In the genomic region with DNA sequence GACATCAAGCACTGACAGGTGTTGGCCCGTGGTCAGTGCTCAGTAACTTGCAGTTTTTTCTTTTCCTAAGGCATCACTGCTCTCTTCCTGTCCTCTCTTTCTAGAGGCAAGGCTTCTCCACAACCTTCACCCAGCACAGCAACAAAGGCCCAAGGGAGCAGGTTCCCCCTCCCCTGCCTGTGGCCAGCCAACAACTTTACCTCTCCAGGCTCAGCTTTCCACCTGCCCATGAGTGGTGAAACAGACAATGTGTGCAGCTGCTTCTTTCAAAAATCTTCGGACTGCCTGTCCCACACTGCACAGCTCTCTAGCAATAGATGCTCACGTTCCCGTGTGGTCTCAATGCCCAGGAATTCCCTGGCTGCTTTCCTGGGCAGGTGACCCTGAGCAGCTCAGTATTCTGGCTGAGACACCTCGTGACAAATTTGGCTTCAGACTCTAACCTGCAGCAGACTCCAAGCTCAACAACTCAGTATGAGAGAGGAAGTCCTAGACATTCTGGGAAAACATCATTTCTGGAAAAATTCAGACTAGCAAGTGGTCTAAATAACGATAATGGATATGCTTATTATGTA, we compare ENCODE assay signal across 17 cellular contexts. TPM values are rescaled to one million over a fixed set of nuclear protein-coding genes. Genes with fewer than 3 reads are reported as not detected.
"Had no signal": no experiment of that assay in that cellular context is flagged by ENCODE, and none has a peak within 500 bp of the region (broad histone marks: within the 10 kb centered on the region; RNA-seq: fewer than 3 reads in every experiment).

No MANE protein-coding gene starts in this region.

- H3K36me3 ChIP-seq: left ventricle myocardium inferior, right lobe of liver had no signal

- H3K36me3 Mint-ChIP-seq: memory B cell; natural killer cell treated with Interleukin-12 subunit alpha and Interleukin-12 subunit beta and Interleukin-15 and Interleukin-18, amount 100 ng/mL, for 72 hours had no signal

- H3K9me3 ChIP-seq: left ventricle myocardium inferior, right lobe of liver had no signal

- H3K27me3 ChIP-seq: dorsolateral prefrontal cortex, right lobe of liver had no signal

- H3K4me3 ChIP-seq: dorsolateral prefrontal cortex, left ventricle myocardium inferior, right lobe of liver, smooth muscle cell had no signal

- H3K9me3 Mint-ChIP-seq: activated B cell treated with CpG ODN at 0.5 μM for 24 hours; memory B cell; natural killer cell treated with Interleukin-12 subunit alpha and Interleukin-12 subunit beta and Interleukin-15 and Interleukin-18, amount 100 ng/mL, for 72 hours had no signal

- DNase-seq: activated B cell treated with CpG ODN at 0.5 μM for 24 hours; activated CD4-positive, alpha-beta T cell treated with anti-CD3 and anti-CD28 coated beads for 48 hours; activated CD8-positive, alpha-beta memory T cell treated with anti-CD3 and anti-CD28 coated beads for 24 hours; activated gamma-delta T cell treated with Interleukin-2 at 50 U/mL for 16 hours; aorta; dorsolateral prefrontal cortex; left ventricle myocardium inferior; right lobe of liver; SW 1271 had no signal

- H3K27ac Mint-ChIP-seq: activated B cell treated with CpG ODN at 0.5 μM for 24 hours; memory B cell; natural killer cell treated with Interleukin-12 subunit alpha and Interleukin-12 subunit beta and Interleukin-15 and Interleukin-18, amount 100 ng/mL, for 72 hours had no signal

- H3K27ac ChIP-seq: dorsolateral prefrontal cortex, left ventricle myocardium inferior, right lobe of liver had no signal

- H3K4me3 Mint-ChIP-seq: activated B cell treated with CpG ODN at 0.5 μM for 24 hours; memory B cell; natural killer cell treated with Interleukin-12 subunit alpha and Interleukin-12 subunit beta and Interleukin-15 and Interleukin-18, amount 100 ng/mL, for 72 hours had no signal

- ATAC-seq: esophagus mucosa; natural killer cell treated with Interleukin-12 subunit alpha and Interleukin-12 subunit beta and Interleukin-15 and Interleukin-18, amount 100 ng/mL, for 72 hours; right lobe of liver had no signal

- H3K4me2 ChIP-seq: smooth muscle cell had no signal

RNA-seq across cellular contexts. Expression of a gene that starts 28.9 kb away (rescaled TPM):
- total RNA-seq: activated B cell treated with CpG ODN at 0.5 μM for 24 hours; aorta; esophagus mucosa; left ventricle myocardium inferior; mucosa of gallbladder; natural killer cell treated with Interleukin-12 subunit alpha and Interleukin-12 subunit beta and Interleukin-15 and Interleukin-18, amount 100 ng/mL, for 72 hours; osteoblast; pulmonary artery endothelial cell; right lobe of liver; smooth muscle cell; T-helper 2 cell treated with Interferon-gamma antibody and Interleukin-4, amounts not matched to agents 100 ng/mL and 5 ng/mL, for 36 hours had no signal
- polyA plus RNA-seq: aorta, smooth muscle cell had no signal
